In genomic region chr19:11380653-11381534, GRCh38 we compare ENCODE assay signal across 8 cellular contexts. TPM values are rescaled to one million over a fixed set of nuclear protein-coding genes. Genes with fewer than 3 reads are reported as not detected.
DNase-seq lines count a peak whose midpoint lies in the region; ATAC-seq, FAIRE-seq and TF ChIP-seq lines count a peak whose summit lies in the region.

No MANE protein-coding gene starts in this region.

- no peaks in the 10 kb centered on the region for H3K79me2 ChIP-seq in keratinocyte (ENCODE audit: control insufficient read depth, insufficient read depth, low read length)

- peak overlapping the region; percentile 98 for H2AFZ ChIP-seq in keratinocyte (ENCODE audit: control insufficient read depth, low read length)

- peak; percentile 95 for FAIRE-seq in A204.1 (lab: Jason Lieb, UNC)
- FAIRE-seq in keratinocyte (lab: Jason Lieb, UNC): no peak

- DNase-seq in NCI-H2196 (lab: John Stamatoyannopoulos, UW; ENCODE audit: unreplicated experiment) (peak; percentile 97), activated B cell treated with CpG ODN at 0.5 μM for 24 hours (peak; percentile 91), keratinocyte (ENCODE audit: low read depth, low spot score) (peak; percentile 92)
- peak; percentile 99 for DNase-seq in central memory CD4-positive, alpha-beta T cell
- DNase-seq in stimulated activated CD4-positive, alpha-beta T cell treated with anti-CD3 and anti-CD28 coated beads, Interleukin-12 subunit alpha, Interleukin-12 subunit beta, amount 100 ng/mL, for 48 hours (ENCODE audit: low read depth in 2 of 3, low spot score in 1 of 3): peak; percentile 93 to 95 (median 93)

- peaks cover 7% of the 10 kb centered on the region for H3K9me1 ChIP-seq in keratinocyte (ENCODE audit: control insufficient read depth, extremely low read depth, insufficient read depth, low read length)

- POLR2A ChIA-PET in activated B cell treated with CpG ODN at 0.5 μM for 24 hours (lab: Charles Lee): interaction anchor here (0.5 to 4.6 kb wide), 16 partner anchors 12 to 1499 kb away, joined by 3 to 60 read pairs (median 5); partner anchors contain the start of genes CCDC159, ECSIT, ELOF1 and ODAD3

- H3K9ac ChIP-seq in keratinocyte (ENCODE audit: control insufficient read depth, extremely low read depth, insufficient read depth, low read length): peak overlapping the region; percentile 84

- dilution Hi-C loops in keratinocyte (cut with MboI; ENCODE audit: extremely low pct_ligation_motif_present, low sequenced_read_pairs): no loop called here

- peak overlapping the region; percentile 39 to 85 (median 74) for H3K4me3 ChIP-seq in keratinocyte (ENCODE audit: control insufficient read depth in 2 of 3, extremely low read depth in 1 of 3, insufficient read depth in 2 of 3, low read depth in 1 of 3, low read length in 3 of 3)

- TF ChIP-seq CTCF in activated B cell treated with CpG ODN at 0.5 μM for 24 hours (IDR thresholded peaks at IDR 0.05): no peak
- TF ChIP-seq CTCF in keratinocyte (optimal IDR thresholded peaks at IDR 0.05 in 1 of 3, IDR thresholded peaks at IDR 0.05 in 1 of 3, conservative IDR thresholded peaks at IDR 0.05 in 1 of 3; ENCODE audit: extremely low read depth in 1 of 3, insufficient read depth in 2 of 3, low read length in 3 of 3): peak; percentile 54 to 74 (median 63)

- H3K4me3 Mint-ChIP-seq in activated B cell treated with CpG ODN at 0.5 μM for 24 hours: peak overlapping the region; percentile 92

- no peaks in the 10 kb centered on the region for H3K9me3 ChIP-seq in keratinocyte (ENCODE audit: control insufficient read depth, low read depth, low read length)

- intact Hi-C loops in activated B cell treated with CpG ODN at 0.5 μM for 24 hours (cut with micrococcal nuclease): loop anchor here (1.0 kb wide), 9 partner anchors 25 to 138 kb away; partner anchors contain the start of genes CCDC159, ODAD3, PRKCSH and TMEM205

- ATAC-seq in GM18520 (IDR thresholded peaks at IDR 0.05; ENCODE audit: unreplicated experiment): peak; percentile 59
- peak; percentile 51 for ATAC-seq in HG03060 (IDR thresholded peaks at IDR 0.05; ENCODE audit: low read depth, unreplicated experiment)
- peak; percentile 85 for ATAC-seq in activated B cell treated with CpG ODN at 0.5 μM for 24 hours (ENCODE audit: low read depth)

- H3K36me3 Mint-ChIP-seq in activated B cell treated with CpG ODN at 0.5 μM for 24 hours (ENCODE audit: low read depth): peaks cover 8% of the 10 kb centered on the region

- no peaks in the 10 kb centered on the region for H3K9me3 Mint-ChIP-seq in activated B cell treated with CpG ODN at 0.5 μM for 24 hours

- peak overlapping the region; percentile 97 for H3K4me2 ChIP-seq in keratinocyte (ENCODE audit: control insufficient read depth, extremely low read depth, insufficient read depth, low read depth, low read length)

- H3K4me1 Mint-ChIP-seq in activated B cell treated with CpG ODN at 0.5 μM for 24 hours: peaks cover 48% of the 10 kb centered on the region

- H4K20me1 ChIP-seq in keratinocyte (ENCODE audit: control insufficient read depth, extremely low read depth, insufficient read depth, low read length): no peaks in the 10 kb centered on the region

- H3K27ac ChIP-seq in keratinocyte (ENCODE audit: control insufficient read depth, insufficient read depth, low read length): peak overlapping the region; percentile 90

- CTCF ChIA-PET in activated B cell treated with CpG ODN at 0.5 μM for 24 hours (lab: Charles Lee): interaction anchor here (0.7 to 2.7 kb wide), 29 partner anchors 10 to 434 kb away, joined by 3 to 27 read pairs (median 4); partner anchors contain the start of genes ELAVL3, ODAD3, PRKCSH and RAB3D

- H3K27ac Mint-ChIP-seq in activated B cell treated with CpG ODN at 0.5 μM for 24 hours: peak overlapping the region; percentile 100

- peaks cover 9% of the 10 kb centered on the region for H3K27me3 ChIP-seq in keratinocyte (ENCODE audit: control insufficient read depth, extremely low read depth, insufficient read depth, low read length)

- H3K27me3 Mint-ChIP-seq in activated B cell treated with CpG ODN at 0.5 μM for 24 hours: no peaks in the 10 kb centered on the region

- peaks cover 46% of the 10 kb centered on the region for H3K4me1 ChIP-seq in keratinocyte (ENCODE audit: control insufficient read depth, extremely low read depth, insufficient read depth, low read length)

- H3K36me3 ChIP-seq in keratinocyte (ENCODE audit: control insufficient read depth in 2 of 2, extremely low read depth in 1 of 2, insufficient read depth in 2 of 2, low read length in 2 of 2): no peaks in the 10 kb centered on the region

RNA-seq across cellular contexts. Expression of gene EPOR, which starts 3.2 kb away (rescaled TPM):
- total RNA-seq in activated B cell treated with CpG ODN at 0.5 μM for 24 hours: 1.8 and 2.5 TPM in 2 replicates
- 0.68 to 0.94 TPM (median 0.85 TPM) in 3 replicates for polyA plus RNA-seq in keratinocyte
- polyA plus RNA-seq in keratinocyte (2011; ENCODE audit: low read depth): 0.17 TPM
- polyA plus RNA-seq in keratinocyte (2011; cell fraction: cytosol; rRNA removed): 0.41 and 0.95 TPM in 2 replicates
- polyA plus RNA-seq in keratinocyte (2011; cell fraction: nucleus; rRNA removed): 0.80 and 1.5 TPM in 2 replicates
- 0.71 and 1.0 TPM in 2 replicates for polyA plus RNA-seq in keratinocyte (2012; ENCODE audit: low replicate concordance)
- 0.26 to 0.52 TPM (median 0.43 TPM) in 3 replicates for polyA minus RNA-seq in keratinocyte
- polyA minus RNA-seq in keratinocyte (2011; cell fraction: cytosol; rRNA and poly(A)+ RNA removed): 3.3 TPM
- polyA minus RNA-seq in keratinocyte (2011; cell fraction: nucleus; rRNA and poly(A)+ RNA removed): 0.31 and 0.63 TPM in 2 replicates

RNA-seq across cellular contexts. Expression of gene SWSAP1, which starts 6.4 kb away (rescaled TPM):
- total RNA-seq in activated B cell treated with CpG ODN at 0.5 μM for 24 hours: 4.3 and 5.1 TPM in 2 replicates
- 2.1 to 2.5 TPM (median 2.2 TPM) in 3 replicates for polyA plus RNA-seq in keratinocyte
- 0.62 TPM for polyA plus RNA-seq in keratinocyte (2011; ENCODE audit: low read depth)
- polyA plus RNA-seq in keratinocyte (2011; cell fraction: cytosol; rRNA removed): 1.4 and 2.0 TPM in 2 replicates
- polyA plus RNA-seq in keratinocyte (2011; cell fraction: nucleus; rRNA removed): 2.1 and 2.3 TPM in 2 replicates
- polyA plus RNA-seq in keratinocyte (2012; ENCODE audit: low replicate concordance): 2.1 and 3.2 TPM in 2 replicates
- polyA minus RNA-seq in keratinocyte: 0.77 to 1.4 TPM (median 1.1 TPM) in 3 replicates
- polyA minus RNA-seq in keratinocyte (2011; cell fraction: cytosol; rRNA and poly(A)+ RNA removed): not detected
- 0.53 and 0.54 TPM in 2 replicates for polyA minus RNA-seq in keratinocyte (2011; cell fraction: nucleus; rRNA and poly(A)+ RNA removed)

RNA-seq across cellular contexts. Expression of gene PLPPR2, which starts 25.7 kb away (rescaled TPM):
- 1.5 and 2.2 TPM in 2 replicates for total RNA-seq in activated B cell treated with CpG ODN at 0.5 μM for 24 hours
- polyA plus RNA-seq in keratinocyte: 3.5 to 9.1 TPM (median 5.7 TPM) in 3 replicates
- 1.7 TPM for polyA plus RNA-seq in keratinocyte (2011; ENCODE audit: low read depth)
- 5.9 and 12.7 TPM in 2 replicates for polyA plus RNA-seq in keratinocyte (2011; cell fraction: cytosol; rRNA removed)
- 14.4 and 18.4 TPM in 2 replicates for polyA plus RNA-seq in keratinocyte (2011; cell fraction: nucleus; rRNA removed)
- polyA plus RNA-seq in keratinocyte (2012; ENCODE audit: low replicate concordance): 14.6 and 28.9 TPM in 2 replicates
- polyA minus RNA-seq in keratinocyte: 5.0 to 12.7 TPM (median 7.2 TPM) in 3 replicates
- polyA minus RNA-seq in keratinocyte (2011; cell fraction: cytosol; rRNA and poly(A)+ RNA removed): 15.7 TPM
- polyA minus RNA-seq in keratinocyte (2011; cell fraction: nucleus; rRNA and poly(A)+ RNA removed): 5.4 and 7.9 TPM in 2 replicates

RNA-seq across cellular contexts. Expression of gene CCDC159, which starts 34.6 kb away (rescaled TPM):
- 27.6 and 32.1 TPM in 2 replicates for total RNA-seq in activated B cell treated with CpG ODN at 0.5 μM for 24 hours
- polyA plus RNA-seq in keratinocyte: 6.4 to 9.1 TPM (median 7.5 TPM) in 3 replicates
- polyA plus RNA-seq in keratinocyte (2011; ENCODE audit: low read depth): 7.4 TPM
- 3.3 and 4.9 TPM in 2 replicates for polyA plus RNA-seq in keratinocyte (2011; cell fraction: cytosol; rRNA removed)
- polyA plus RNA-seq in keratinocyte (2011; cell fraction: nucleus; rRNA removed): 26.4 and 27.5 TPM in 2 replicates
- 7.6 and 11.5 TPM in 2 replicates for polyA plus RNA-seq in keratinocyte (2012; ENCODE audit: low replicate concordance)
- polyA minus RNA-seq in keratinocyte: 0.89 to 5.7 TPM (median 4.7 TPM) in 3 replicates
- polyA minus RNA-seq in keratinocyte (2011; cell fraction: cytosol; rRNA and poly(A)+ RNA removed): 7.1 TPM
- 3.4 and 7.3 TPM in 2 replicates for polyA minus RNA-seq in keratinocyte (2011; cell fraction: nucleus; rRNA and poly(A)+ RNA removed)

RNA-seq across cellular contexts. Expression of gene TMEM205, which starts 34.8 kb away (rescaled TPM):
- total RNA-seq in activated B cell treated with CpG ODN at 0.5 μM for 24 hours: 61.8 and 68.1 TPM in 2 replicates
- 65.5 to 107 TPM (median 91.7 TPM) in 3 replicates for polyA plus RNA-seq in keratinocyte
- 11.6 TPM for polyA plus RNA-seq in keratinocyte (2011; ENCODE audit: low read depth)
- 104 and 173 TPM in 2 replicates for polyA plus RNA-seq in keratinocyte (2011; cell fraction: cytosol; rRNA removed)
- polyA plus RNA-seq in keratinocyte (2011; cell fraction: nucleus; rRNA removed): 138 and 164 TPM in 2 replicates
- polyA plus RNA-seq in keratinocyte (2012; ENCODE audit: low replicate concordance): 66.9 and 77.4 TPM in 2 replicates
- polyA minus RNA-seq in keratinocyte: 59.6 to 78.6 TPM (median 77.0 TPM) in 3 replicates
- polyA minus RNA-seq in keratinocyte (2011; cell fraction: cytosol; rRNA and poly(A)+ RNA removed): 63.3 TPM
- polyA minus RNA-seq in keratinocyte (2011; cell fraction: nucleus; rRNA and poly(A)+ RNA removed): 21.9 and 24.1 TPM in 2 replicates

Comparison
In these comparisons a context has a peak if more than half of its experiments do, and no peak if none do; other contexts are left out.
1. Peak in every context shown above with its lines: DNase-seq, ATAC-seq, H3K4me3 ChIP-seq and H3K27ac ChIP-seq.